In genomic region chr6:133705731-133706130, GRCh38 we compare ENCODE assay signal across 20 cellular contexts.
A peak's percentile ranks its signal among the peaks of the same experiment; 100 is the strongest.
DNase-seq lines count a peak whose midpoint lies in the region; ATAC-seq, FAIRE-seq and TF ChIP-seq lines count a peak whose summit lies in the region.
"Had no signal": no experiment of that assay in that cellular context is flagged by ENCODE, and none has a peak within 500 bp of the region (broad histone marks: within the 10 kb centered on the region; RNA-seq: fewer than 3 reads in every experiment).

No MANE protein-coding gene starts in this region.

- H3K9me3 ChIP-seq in A549, result 0 out of 3 replicates have a peak, but pooled peaks cover 1% of the 10 kb centered on the region
- H3K9me3 ChIP-seq: Caco-2, ovary, spleen had no signal

- DNase-seq in A549 (ENCODE audit: low read depth in 1 of 2, low spot score in 1 of 2), result no peak
- peak; percentile 60 for DNase-seq in HS-5 (ENCODE audit: low read depth)
- peak; percentile 82 for DNase-seq in brain microvascular endothelial cell
- DNase-seq in glutamatergic neuron, result no peak
- no peak for DNase-seq in Right ventricle myocardium inferior (ENCODE audit: missing footprints)
- no peak for DNase-seq in G401 (ENCODE audit: low spot score)
- DNase-seq in activated naive CD4-positive, alpha-beta T cell treated with anti-CD3 and anti-CD28 coated beads, Interleukin-2, amount 50 U/mL, for 72 hours (ENCODE audit: low spot score in 2 of 2), result no peak
- DNase-seq: activated CD4-positive, alpha-beta T cell treated with anti-CD3 and anti-CD28 coated beads, Interleukin-2, amount 50 U/mL, for 1 hour; activated naive CD8-positive, alpha-beta T cell treated with anti-CD3 and anti-CD28 coated beads, Interleukin-2, amount 10 ng/mL, durations not matched to agents 7 days and 5 days; Caco-2; hippocampal formation; Kasumi-1; NCI-H146; ovary; spleen; stimulated activated naive B cell treated with anti-CD40 and anti-IgM and Interleukin-4, amounts not matched to agents 10 μg/mL and 1 μg/mL and 100 μg/mL, for 72 hours had no signal

- H3K4me2 ChIP-seq in A549, result peak overlapping the region; percentile 33; the same call in 2 of the 3 replicates

- CTCF ChIA-PET in A549 (lab: Yijun Ruan, JAX), result interaction anchor here (1.5 kb wide), 1 partner anchor 137 kb away, joined by 3 read pairs; no protein-coding TSS in a partner anchor

- intact Hi-C loops in Right ventricle myocardium inferior (cut with DNase I), result no loop called here

- H3K4me1 Mint-ChIP-seq in glutamatergic neuron (ENCODE audit: low read depth, unreplicated experiment), result peaks cover 42% of the 10 kb centered on the region
- H3K4me1 Mint-ChIP-seq: stimulated activated naive B cell treated with anti-CD40 and anti-IgM and Interleukin-4, amounts not matched to agents 10 μg/mL and 1 μg/mL and 100 μg/mL, for 72 hours had no signal

- no peaks in the 10 kb centered on the region for H3K36me3 Mint-ChIP-seq in glutamatergic neuron (ENCODE audit: unreplicated experiment)
- no peaks in the 10 kb centered on the region for H3K36me3 Mint-ChIP-seq in activated naive CD4-positive, alpha-beta T cell treated with anti-CD3 and anti-CD28 coated beads, Interleukin-2, amount 50 U/mL, for 72 hours
- H3K36me3 Mint-ChIP-seq: activated naive CD8-positive, alpha-beta T cell treated with anti-CD3 and anti-CD28 coated beads, Interleukin-2, amount 10 ng/mL, durations not matched to agents 7 days and 5 days; stimulated activated naive B cell treated with anti-CD40 and anti-IgM and Interleukin-4, amounts not matched to agents 10 μg/mL and 1 μg/mL and 100 μg/mL, for 72 hours; type B pancreatic cell had no signal

- no peak overlapping the region for H3K4me3 Mint-ChIP-seq in glutamatergic neuron (ENCODE audit: unreplicated experiment)
- H3K4me3 Mint-ChIP-seq: activated naive CD8-positive, alpha-beta T cell treated with anti-CD3 and anti-CD28 coated beads, Interleukin-2, amount 10 ng/mL, durations not matched to agents 7 days and 5 days; stimulated activated naive B cell treated with anti-CD40 and anti-IgM and Interleukin-4, amounts not matched to agents 10 μg/mL and 1 μg/mL and 100 μg/mL, for 72 hours; type B pancreatic cell had no signal

- POLR2A ChIA-PET in A549 (lab: Yijun Ruan, JAX), result no interaction called here

- H3K4me3 ChIP-seq in A549 (no peak overlapping the region), brain microvascular endothelial cell (ENCODE audit: low read depth, low read length) (no peak overlapping the region)
- H3K4me3 ChIP-seq: ovary, SK-N-MC, spleen had no signal

- H3K9me3 Mint-ChIP-seq in glutamatergic neuron (ENCODE audit: unreplicated experiment), result peaks cover 12% of the 10 kb centered on the region
- H3K9me3 Mint-ChIP-seq in activated naive CD4-positive, alpha-beta T cell treated with anti-CD3 and anti-CD28 coated beads, Interleukin-2, amount 50 U/mL, for 72 hours, result peaks cover 2% of the 10 kb centered on the region in 2 donors
- H3K9me3 Mint-ChIP-seq: activated naive CD8-positive, alpha-beta T cell treated with anti-CD3 and anti-CD28 coated beads, Interleukin-2, amount 10 ng/mL, durations not matched to agents 7 days and 5 days; type B pancreatic cell had no signal

- H3K27ac ChIP-seq in A549, result peak overlapping the region; percentile 31 to 63; a peak in 3 of 6 replicates
- H3K27ac ChIP-seq in brain microvascular endothelial cell, result peak overlapping the region; percentile 82
- H3K27ac ChIP-seq: ovary, SK-N-MC, spleen had no signal

- peaks cover 6% of the 10 kb centered on the region for H3K27me3 Mint-ChIP-seq in glutamatergic neuron (ENCODE audit: unreplicated experiment)
- H3K27me3 Mint-ChIP-seq: type B pancreatic cell had no signal

- TF ChIP-seq EP300 in A549 (IDR thresholded peaks at IDR 0.05), result no peak

- in situ Hi-C loops in brain microvascular endothelial cell (cut with HindIII; ENCODE audit: low pct_ligation_motif_present, low sequenced_read_pairs), result no loop called here
- in situ Hi-C loops in G401 (cut with HindIII; ENCODE audit: low sequenced_read_pairs), result no loop called here

- peaks cover 20% of the 10 kb centered on the region for H3K4me1 ChIP-seq in A549
- H3K4me1 ChIP-seq: Caco-2, spleen had no signal

- no peaks in the 10 kb centered on the region for H3K36me3 ChIP-seq in brain microvascular endothelial cell (replicated peaks)
- H3K36me3 ChIP-seq: ovary, spleen had no signal

- no peak for TF ChIP-seq POLR2A in A549 (IDR thresholded peaks at IDR 0.05; ENCODE audit: low read length)

- FAIRE-seq in A549 (lab: Jason Lieb, UNC), result no peak
- FAIRE-seq: GM19239 had no signal

- no peak for TF ChIP-seq RAD21 in A549 (conservative IDR thresholded peaks at IDR 0.05 in 1 of 2, IDR thresholded peaks at IDR 0.05 in 1 of 2)

- TF ChIP-seq CTCF in A549 (IDR thresholded peaks at IDR 0.05), result no peak
- TF ChIP-seq CTCF in brain microvascular endothelial cell (IDR thresholded peaks at IDR 0.05; ENCODE audit: low read depth, low read length, missing control alignments), result no peak
- TF ChIP-seq CTCF in glutamatergic neuron (IDR thresholded peaks at IDR 0.05; ENCODE audit: partially characterized antibody, unreplicated experiment), result no peak

- H3K27me3 ChIP-seq in brain microvascular endothelial cell (replicated peaks), result no peaks in the 10 kb centered on the region
- H3K27me3 ChIP-seq: ovary, spleen had no signal

- ATAC-seq in A549 (no peak), Right ventricle myocardium inferior (no peak), GM18511 (IDR thresholded peaks at IDR 0.05; ENCODE audit: unreplicated experiment) (no peak)
- no peak for ATAC-seq in activated naive CD4-positive, alpha-beta T cell treated with anti-CD3 and anti-CD28 coated beads, Interleukin-2, amount 50 U/mL, for 72 hours
- ATAC-seq: stimulated activated naive B cell treated with anti-CD40 and anti-IgM and Interleukin-4, amounts not matched to agents 10 μg/mL and 1 μg/mL and 100 μg/mL, for 72 hours had no signal

- H3K27ac Mint-ChIP-seq in glutamatergic neuron (ENCODE audit: unreplicated experiment), result peak overlapping the region; percentile 96
- H3K27ac Mint-ChIP-seq in activated naive CD4-positive, alpha-beta T cell treated with anti-CD3 and anti-CD28 coated beads, Interleukin-2, amount 50 U/mL, for 72 hours, result no peak overlapping the region
- H3K27ac Mint-ChIP-seq: activated naive CD8-positive, alpha-beta T cell treated with anti-CD3 and anti-CD28 coated beads, Interleukin-2, amount 10 ng/mL, durations not matched to agents 7 days and 5 days; stimulated activated naive B cell treated with anti-CD40 and anti-IgM and Interleukin-4, amounts not matched to agents 10 μg/mL and 1 μg/mL and 100 μg/mL, for 72 hours; type B pancreatic cell had no signal

- 74% methylated on average over 2 of the region's 2 CpGs for WGBS in A549 (ENCODE audit: missing lambda C conversion rate)

TF ChIP-seq in A549, 52 proteins besides CTCF, POLR2A, EP300 and RAD21:
- no peak for TF ChIP-seq POLR2AphosphoS2 (conservative IDR thresholded peaks at IDR 0.05; ENCODE audit: low read length)
- no peak for TF ChIP-seq ZC3H11A (IDR thresholded peaks at IDR 0.05)
- no peak for TF ChIP-seq MAFK (IDR thresholded peaks at IDR 0.05; ENCODE audit: partially characterized antibody)
- no peak for TF ChIP-seq FOSL2 (IDR thresholded peaks at IDR 0.05)
- no peak for TF ChIP-seq FOSL2 (CRISPR knock-in tag; IDR thresholded peaks at IDR 0.05)
- TF ChIP-seq RARB (CRISPR knock-in tag; IDR thresholded peaks at IDR 0.05), result no peak
- TF ChIP-seq, protein P1, sequence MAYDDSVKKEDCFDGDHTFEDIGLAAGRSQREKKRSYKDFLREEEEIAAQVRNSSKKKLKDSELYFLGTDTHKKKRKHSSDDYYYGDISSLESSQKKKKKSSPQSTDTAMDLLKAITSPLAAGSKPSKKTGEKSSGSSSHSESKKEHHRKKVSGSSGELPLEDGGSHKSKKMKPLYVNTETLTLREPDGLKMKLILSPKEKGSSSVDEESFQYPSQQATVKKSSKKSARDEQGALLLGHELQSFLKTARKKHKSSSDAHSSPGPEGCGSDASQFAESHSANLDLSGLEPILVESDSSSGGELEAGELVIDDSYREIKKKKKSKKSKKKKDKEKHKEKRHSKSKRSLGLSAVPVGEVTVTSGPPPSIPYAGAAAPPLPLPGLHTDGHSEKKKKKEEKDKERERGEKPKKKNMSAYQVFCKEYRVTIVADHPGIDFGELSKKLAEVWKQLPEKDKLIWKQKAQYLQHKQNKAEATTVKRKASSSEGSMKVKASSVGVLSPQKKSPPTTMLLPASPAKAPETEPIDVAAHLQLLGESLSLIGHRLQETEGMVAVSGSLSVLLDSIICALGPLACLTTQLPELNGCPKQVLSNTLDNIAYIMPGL (CRISPR knock-in tag; IDR thresholded peaks at IDR 0.05; ENCODE audit: borderline replicate concordance), result no peak
- TF ChIP-seq HOXB13 (CRISPR knock-in tag; IDR thresholded peaks at IDR 0.05; ENCODE audit: low read depth), result no peak

Comparison
In these comparisons a context has a peak if more than half of its experiments do, and no peak if none do; other contexts are left out.
1. DNase-seq: peak in HS-5 (single experiment) and brain microvascular endothelial cell (single experiment); none in A549 (0 of 2), glutamatergic neuron (single experiment), Right ventricle myocardium inferior (single experiment), G401 (single experiment) and activated naive CD4-positive, alpha-beta T cell treated with anti-CD3 and anti-CD28 coated beads, Interleukin-2, amount 50 U/mL, for 72 hours (0 of 2).